ENCODE assay signal across 1 cellular context in the genomic region with DNA sequence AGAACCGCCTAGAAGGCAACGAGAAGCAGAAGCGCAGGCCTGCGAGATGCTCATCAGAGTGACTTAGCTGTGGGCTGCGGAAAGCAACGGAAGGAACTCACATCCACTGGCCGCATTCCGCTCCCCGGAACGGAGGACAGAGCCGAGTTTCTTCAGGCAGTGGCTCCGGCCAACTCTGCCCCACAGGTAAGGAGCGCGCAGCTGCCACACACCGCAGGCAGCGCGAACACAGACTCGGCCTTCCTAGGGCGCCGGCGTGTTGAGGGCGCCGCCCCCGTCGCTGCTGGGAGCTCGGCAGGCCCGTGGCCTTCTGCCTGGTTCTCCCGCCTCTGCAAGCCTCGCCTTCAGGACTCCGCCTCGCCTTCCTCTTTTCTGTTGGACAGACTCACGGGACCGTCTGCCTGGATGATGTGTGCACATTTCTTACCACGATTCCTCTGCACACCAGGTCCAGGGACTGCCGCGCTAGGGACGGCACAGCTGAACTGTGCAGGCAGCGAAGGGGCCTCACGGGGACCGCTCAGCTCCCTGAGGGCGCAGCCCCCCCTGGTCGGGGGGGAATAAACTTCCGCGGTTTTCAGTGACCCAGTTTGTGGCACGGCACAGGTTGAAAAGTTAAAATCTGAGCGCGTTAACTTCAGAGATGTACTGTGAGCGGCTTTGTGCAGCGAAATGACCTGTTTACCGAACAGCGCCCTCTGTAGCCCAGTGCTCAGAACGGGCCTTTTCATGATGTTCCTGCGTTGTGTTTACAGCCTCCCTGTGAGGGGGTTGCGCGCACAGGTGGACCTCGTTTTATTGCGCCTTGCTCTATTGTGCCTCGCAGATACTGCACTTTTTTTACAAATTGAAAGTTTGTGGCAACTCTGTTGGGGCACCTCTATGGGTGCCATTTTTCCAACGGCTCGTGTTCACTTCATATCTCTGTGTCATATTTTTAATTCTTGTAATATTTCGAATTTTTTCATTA.
TF ChIP-seq lines count a peak whose summit lies in the region.

No MANE protein-coding gene starts in this region.

TF ChIP-seq in WTC11, 78 proteins besides CTCF, POLR2A, EP300 and RAD21 (continued from another document and continues in another):
- TF ChIP-seq, protein P1, sequence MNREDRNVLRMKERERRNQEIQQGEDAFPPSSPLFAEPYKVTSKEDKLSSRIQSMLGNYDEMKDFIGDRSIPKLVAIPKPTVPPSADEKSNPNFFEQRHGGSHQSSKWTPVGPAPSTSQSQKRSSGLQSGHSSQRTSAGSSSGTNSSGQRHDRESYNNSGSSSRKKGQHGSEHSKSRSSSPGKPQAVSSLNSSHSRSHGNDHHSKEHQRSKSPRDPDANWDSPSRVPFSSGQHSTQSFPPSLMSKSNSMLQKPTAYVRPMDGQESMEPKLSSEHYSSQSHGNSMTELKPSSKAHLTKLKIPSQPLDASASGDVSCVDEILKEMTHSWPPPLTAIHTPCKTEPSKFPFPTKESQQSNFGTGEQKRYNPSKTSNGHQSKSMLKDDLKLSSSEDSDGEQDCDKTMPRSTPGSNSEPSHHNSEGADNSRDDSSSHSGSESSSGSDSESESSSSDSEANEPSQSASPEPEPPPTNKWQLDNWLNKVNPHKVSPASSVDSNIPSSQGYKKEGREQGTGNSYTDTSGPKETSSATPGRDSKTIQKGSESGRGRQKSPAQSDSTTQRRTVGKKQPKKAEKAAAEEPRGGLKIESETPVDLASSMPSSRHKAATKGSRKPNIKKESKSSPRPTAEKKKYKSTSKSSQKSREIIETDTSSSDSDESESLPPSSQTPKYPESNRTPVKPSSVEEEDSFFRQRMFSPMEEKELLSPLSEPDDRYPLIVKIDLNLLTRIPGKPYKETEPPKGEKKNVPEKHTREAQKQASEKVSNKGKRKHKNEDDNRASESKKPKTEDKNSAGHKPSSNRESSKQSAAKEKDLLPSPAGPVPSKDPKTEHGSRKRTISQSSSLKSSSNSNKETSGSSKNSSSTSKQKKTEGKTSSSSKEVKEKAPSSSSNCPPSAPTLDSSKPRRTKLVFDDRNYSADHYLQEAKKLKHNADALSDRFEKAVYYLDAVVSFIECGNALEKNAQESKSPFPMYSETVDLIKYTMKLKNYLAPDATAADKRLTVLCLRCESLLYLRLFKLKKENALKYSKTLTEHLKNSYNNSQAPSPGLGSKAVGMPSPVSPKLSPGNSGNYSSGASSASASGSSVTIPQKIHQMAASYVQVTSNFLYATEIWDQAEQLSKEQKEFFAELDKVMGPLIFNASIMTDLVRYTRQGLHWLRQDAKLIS (CRISPR knock-in tag; IDR thresholded peaks at IDR 0.05; ENCODE audit: borderline replicate concordance): no peak
- no peak for TF ChIP-seq ZNF219 (CRISPR knock-in tag; IDR thresholded peaks at IDR 0.05; ENCODE audit: borderline replicate concordance)
- 0 out of 2 replicates have a peak, but pooled peaks have one; percentile 45 for TF ChIP-seq RELA (CRISPR knock-in tag; IDR thresholded peaks at IDR 0.05; ENCODE audit: borderline replicate concordance)
- TF ChIP-seq, protein P2, sequence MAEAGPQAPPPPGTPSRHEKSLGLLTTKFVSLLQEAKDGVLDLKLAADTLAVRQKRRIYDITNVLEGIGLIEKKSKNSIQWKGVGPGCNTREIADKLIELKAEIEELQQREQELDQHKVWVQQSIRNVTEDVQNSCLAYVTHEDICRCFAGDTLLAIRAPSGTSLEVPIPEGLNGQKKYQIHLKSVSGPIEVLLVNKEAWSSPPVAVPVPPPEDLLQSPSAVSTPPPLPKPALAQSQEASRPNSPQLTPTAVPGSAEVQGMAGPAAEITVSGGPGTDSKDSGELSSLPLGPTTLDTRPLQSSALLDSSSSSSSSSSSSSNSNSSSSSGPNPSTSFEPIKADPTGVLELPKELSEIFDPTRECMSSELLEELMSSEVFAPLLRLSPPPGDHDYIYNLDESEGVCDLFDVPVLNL (CRISPR knock-in tag; IDR thresholded peaks at IDR 0.05; ENCODE audit: borderline replicate concordance, low read depth): no peak
- TF ChIP-seq TP53 (CRISPR knock-in tag; IDR thresholded peaks at IDR 0.05): no peak
- TF ChIP-seq, protein P3, sequence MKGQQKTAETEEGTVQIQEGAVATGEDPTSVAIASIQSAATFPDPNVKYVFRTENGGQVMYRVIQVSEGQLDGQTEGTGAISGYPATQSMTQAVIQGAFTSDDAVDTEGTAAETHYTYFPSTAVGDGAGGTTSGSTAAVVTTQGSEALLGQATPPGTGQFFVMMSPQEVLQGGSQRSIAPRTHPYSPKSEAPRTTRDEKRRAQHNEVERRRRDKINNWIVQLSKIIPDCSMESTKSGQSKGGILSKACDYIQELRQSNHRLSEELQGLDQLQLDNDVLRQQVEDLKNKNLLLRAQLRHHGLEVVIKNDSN (CRISPR knock-in tag; IDR thresholded peaks at IDR 0.05): no peak
- no peak for TF ChIP-seq ZNF121 (CRISPR knock-in tag; IDR thresholded peaks at IDR 0.05)
- no peak for TF ChIP-seq RORB (CRISPR knock-in tag; IDR thresholded peaks at IDR 0.05)
- TF ChIP-seq, protein P4, sequence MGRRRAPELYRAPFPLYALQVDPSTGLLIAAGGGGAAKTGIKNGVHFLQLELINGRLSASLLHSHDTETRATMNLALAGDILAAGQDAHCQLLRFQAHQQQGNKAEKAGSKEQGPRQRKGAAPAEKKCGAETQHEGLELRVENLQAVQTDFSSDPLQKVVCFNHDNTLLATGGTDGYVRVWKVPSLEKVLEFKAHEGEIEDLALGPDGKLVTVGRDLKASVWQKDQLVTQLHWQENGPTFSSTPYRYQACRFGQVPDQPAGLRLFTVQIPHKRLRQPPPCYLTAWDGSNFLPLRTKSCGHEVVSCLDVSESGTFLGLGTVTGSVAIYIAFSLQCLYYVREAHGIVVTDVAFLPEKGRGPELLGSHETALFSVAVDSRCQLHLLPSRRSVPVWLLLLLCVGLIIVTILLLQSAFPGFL (CRISPR knock-in tag; IDR thresholded peaks at IDR 0.05; ENCODE audit: borderline replicate concordance): no peak
- no peak for TF ChIP-seq NFYB (CRISPR knock-in tag; conservative IDR thresholded peaks at IDR 0.05; ENCODE audit: low read depth)
- no peak for TF ChIP-seq NR3C1 (CRISPR knock-in tag; conservative IDR thresholded peaks at IDR 0.05; ENCODE audit: low read depth)
- TF ChIP-seq, protein P5, sequence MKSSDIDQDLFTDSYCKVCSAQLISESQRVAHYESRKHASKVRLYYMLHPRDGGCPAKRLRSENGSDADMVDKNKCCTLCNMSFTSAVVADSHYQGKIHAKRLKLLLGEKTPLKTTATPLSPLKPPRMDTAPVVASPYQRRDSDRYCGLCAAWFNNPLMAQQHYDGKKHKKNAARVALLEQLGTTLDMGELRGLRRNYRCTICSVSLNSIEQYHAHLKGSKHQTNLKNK (CRISPR knock-in tag; IDR thresholded peaks at IDR 0.05): no peak
- no peak for TF ChIP-seq EMX1 (CRISPR knock-in tag; IDR thresholded peaks at IDR 0.05)
- TF ChIP-seq, protein P6, sequence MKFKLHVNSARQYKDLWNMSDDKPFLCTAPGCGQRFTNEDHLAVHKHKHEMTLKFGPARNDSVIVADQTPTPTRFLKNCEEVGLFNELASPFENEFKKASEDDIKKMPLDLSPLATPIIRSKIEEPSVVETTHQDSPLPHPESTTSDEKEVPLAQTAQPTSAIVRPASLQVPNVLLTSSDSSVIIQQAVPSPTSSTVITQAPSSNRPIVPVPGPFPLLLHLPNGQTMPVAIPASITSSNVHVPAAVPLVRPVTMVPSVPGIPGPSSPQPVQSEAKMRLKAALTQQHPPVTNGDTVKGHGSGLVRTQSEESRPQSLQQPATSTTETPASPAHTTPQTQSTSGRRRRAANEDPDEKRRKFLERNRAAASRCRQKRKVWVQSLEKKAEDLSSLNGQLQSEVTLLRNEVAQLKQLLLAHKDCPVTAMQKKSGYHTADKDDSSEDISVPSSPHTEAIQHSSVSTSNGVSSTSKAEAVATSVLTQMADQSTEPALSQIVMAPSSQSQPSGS (CRISPR knock-in tag; IDR thresholded peaks at IDR 0.05; ENCODE audit: borderline replicate concordance, low read depth): no peak
- TF ChIP-seq NR2C2 (CRISPR knock-in tag; IDR thresholded peaks at IDR 0.05): no peak
- TF ChIP-seq CBFB (CRISPR knock-in tag; IDR thresholded peaks at IDR 0.05; ENCODE audit: low read depth): no peak
- TF ChIP-seq, protein P7, sequence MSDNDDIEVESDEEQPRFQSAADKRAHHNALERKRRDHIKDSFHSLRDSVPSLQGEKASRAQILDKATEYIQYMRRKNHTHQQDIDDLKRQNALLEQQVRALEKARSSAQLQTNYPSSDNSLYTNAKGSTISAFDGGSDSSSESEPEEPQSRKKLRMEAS (CRISPR knock-in tag; IDR thresholded peaks at IDR 0.05): peak; percentile 83
- TF ChIP-seq ESRRA (CRISPR knock-in tag; IDR thresholded peaks at IDR 0.05; ENCODE audit: borderline replicate concordance): peak; percentile 76; the same call in 1 of the 2 replicates
- TF ChIP-seq SMAD3 (CRISPR knock-in tag; IDR thresholded peaks at IDR 0.05; ENCODE audit: borderline replicate concordance): no peak
- TF ChIP-seq, protein P8, sequence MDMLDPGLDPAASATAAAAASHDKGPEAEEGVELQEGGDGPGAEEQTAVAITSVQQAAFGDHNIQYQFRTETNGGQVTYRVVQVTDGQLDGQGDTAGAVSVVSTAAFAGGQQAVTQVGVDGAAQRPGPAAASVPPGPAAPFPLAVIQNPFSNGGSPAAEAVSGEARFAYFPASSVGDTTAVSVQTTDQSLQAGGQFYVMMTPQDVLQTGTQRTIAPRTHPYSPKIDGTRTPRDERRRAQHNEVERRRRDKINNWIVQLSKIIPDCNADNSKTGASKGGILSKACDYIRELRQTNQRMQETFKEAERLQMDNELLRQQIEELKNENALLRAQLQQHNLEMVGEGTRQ (CRISPR knock-in tag; IDR thresholded peaks at IDR 0.05): no peak
- TF ChIP-seq, protein P9, sequence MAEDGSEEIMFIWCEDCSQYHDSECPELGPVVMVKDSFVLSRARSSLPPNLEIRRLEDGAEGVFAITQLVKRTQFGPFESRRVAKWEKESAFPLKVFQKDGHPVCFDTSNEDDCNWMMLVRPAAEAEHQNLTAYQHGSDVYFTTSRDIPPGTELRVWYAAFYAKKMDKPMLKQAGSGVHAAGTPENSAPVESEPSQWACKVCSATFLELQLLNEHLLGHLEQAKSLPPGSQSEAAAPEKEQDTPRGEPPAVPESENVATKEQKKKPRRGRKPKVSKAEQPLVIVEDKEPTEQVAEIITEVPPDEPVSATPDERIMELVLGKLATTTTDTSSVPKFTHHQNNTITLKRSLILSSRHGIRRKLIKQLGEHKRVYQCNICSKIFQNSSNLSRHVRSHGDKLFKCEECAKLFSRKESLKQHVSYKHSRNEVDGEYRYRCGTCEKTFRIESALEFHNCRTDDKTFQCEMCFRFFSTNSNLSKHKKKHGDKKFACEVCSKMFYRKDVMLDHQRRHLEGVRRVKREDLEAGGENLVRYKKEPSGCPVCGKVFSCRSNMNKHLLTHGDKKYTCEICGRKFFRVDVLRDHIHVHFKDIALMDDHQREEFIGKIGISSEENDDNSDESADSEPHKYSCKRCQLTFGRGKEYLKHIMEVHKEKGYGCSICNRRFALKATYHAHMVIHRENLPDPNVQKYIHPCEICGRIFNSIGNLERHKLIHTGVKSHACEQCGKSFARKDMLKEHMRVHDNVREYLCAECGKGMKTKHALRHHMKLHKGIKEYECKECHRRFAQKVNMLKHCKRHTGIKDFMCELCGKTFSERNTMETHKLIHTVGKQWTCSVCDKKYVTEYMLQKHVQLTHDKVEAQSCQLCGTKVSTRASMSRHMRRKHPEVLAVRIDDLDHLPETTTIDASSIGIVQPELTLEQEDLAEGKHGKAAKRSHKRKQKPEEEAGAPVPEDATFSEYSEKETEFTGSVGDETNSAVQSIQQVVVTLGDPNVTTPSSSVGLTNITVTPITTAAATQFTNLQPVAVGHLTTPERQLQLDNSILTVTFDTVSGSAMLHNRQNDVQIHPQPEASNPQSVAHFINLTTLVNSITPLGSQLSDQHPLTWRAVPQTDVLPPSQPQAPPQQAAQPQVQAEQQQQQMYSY (CRISPR knock-in tag; IDR thresholded peaks at IDR 0.05): 0 out of 2 replicates have a peak, but pooled peaks have one; percentile 15
- no peak for TF ChIP-seq SMAD4 (CRISPR knock-in tag; IDR thresholded peaks at IDR 0.05)
- TF ChIP-seq, protein P10, sequence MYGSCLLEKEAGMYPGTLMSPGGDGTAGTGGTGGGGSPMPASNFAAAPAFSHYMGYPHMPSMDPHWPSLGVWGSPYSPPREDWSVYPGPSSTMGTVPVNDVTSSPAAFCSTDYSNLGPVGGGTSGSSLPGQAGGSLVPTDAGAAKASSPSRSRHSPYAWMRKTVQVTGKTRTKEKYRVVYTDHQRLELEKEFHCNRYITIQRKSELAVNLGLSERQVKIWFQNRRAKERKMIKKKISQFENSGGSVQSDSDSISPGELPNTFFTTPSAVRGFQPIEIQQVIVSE (CRISPR knock-in tag; IDR thresholded peaks at IDR 0.05; ENCODE audit: borderline replicate concordance): no peak
- TF ChIP-seq OVOL2 (CRISPR knock-in tag; IDR thresholded peaks at IDR 0.05; ENCODE audit: borderline replicate concordance): no peak
- TF ChIP-seq ZNF396 (CRISPR knock-in tag; IDR thresholded peaks at IDR 0.05; ENCODE audit: borderline replicate concordance): no peak
- peak; percentile 43; the same call in 1 of the 2 replicates for TF ChIP-seq ZNF423 (CRISPR knock-in tag; IDR thresholded peaks at IDR 0.05)
- TF ChIP-seq ZNF263 (CRISPR knock-in tag; IDR thresholded peaks at IDR 0.05; ENCODE audit: low read depth): no peak
- no peak for TF ChIP-seq NFATC4 (CRISPR knock-in tag; IDR thresholded peaks at IDR 0.05)
- TF ChIP-seq GABPB1 (CRISPR knock-in tag; IDR thresholded peaks at IDR 0.05): no peak; the same call in 1 of the 2 replicates
- no peak; the same call in 1 of the 2 replicates for TF ChIP-seq ELF4 (CRISPR knock-in tag; IDR thresholded peaks at IDR 0.05; ENCODE audit: low read depth)
- TF ChIP-seq, protein P11, sequence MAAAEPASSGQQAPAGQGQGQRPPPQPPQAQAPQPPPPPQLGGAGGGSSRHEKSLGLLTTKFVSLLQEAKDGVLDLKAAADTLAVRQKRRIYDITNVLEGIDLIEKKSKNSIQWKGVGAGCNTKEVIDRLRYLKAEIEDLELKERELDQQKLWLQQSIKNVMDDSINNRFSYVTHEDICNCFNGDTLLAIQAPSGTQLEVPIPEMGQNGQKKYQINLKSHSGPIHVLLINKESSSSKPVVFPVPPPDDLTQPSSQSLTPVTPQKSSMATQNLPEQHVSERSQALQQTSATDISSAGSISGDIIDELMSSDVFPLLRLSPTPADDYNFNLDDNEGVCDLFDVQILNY (CRISPR knock-in tag; IDR thresholded peaks at IDR 0.05): peak; percentile 55; the same call in 1 of the 2 replicates
- no peak; the same call in 1 of the 2 replicates for TF ChIP-seq JUN (CRISPR knock-in tag; IDR thresholded peaks at IDR 0.05)
- no peak for TF ChIP-seq ZNF416 (CRISPR knock-in tag; IDR thresholded peaks at IDR 0.05)
- TF ChIP-seq, protein P12, sequence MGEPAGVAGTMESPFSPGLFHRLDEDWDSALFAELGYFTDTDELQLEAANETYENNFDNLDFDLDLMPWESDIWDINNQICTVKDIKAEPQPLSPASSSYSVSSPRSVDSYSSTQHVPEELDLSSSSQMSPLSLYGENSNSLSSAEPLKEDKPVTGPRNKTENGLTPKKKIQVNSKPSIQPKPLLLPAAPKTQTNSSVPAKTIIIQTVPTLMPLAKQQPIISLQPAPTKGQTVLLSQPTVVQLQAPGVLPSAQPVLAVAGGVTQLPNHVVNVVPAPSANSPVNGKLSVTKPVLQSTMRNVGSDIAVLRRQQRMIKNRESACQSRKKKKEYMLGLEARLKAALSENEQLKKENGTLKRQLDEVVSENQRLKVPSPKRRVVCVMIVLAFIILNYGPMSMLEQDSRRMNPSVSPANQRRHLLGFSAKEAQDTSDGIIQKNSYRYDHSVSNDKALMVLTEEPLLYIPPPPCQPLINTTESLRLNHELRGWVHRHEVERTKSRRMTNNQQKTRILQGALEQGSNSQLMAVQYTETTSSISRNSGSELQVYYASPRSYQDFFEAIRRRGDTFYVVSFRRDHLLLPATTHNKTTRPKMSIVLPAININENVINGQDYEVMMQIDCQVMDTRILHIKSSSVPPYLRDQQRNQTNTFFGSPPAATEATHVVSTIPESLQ (CRISPR knock-in tag; IDR thresholded peaks at IDR 0.05): no peak
